1 cellular context compared by ENCODE assay signal in the genomic region with DNA sequence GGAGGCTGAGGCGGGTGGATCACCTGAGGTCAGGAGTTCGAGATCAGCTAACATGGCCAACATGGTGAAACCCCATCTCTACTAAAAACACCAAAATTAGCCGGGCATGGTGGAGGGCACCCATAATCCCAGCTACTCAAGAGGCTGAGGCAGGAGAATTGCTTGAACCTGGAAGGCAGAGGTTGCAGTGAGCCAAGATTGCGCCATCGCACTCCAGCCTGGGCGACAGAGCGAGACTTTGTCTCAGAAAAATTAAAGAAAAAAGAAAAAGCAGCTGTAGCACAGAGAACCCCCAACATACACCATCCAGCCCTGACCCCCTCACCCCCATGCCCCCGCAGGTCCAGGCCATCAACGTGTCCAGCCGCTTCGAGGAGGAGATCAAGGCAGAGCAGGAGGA.
TF ChIP-seq lines count a peak whose summit lies in the region.

No MANE protein-coding gene starts in this region.

TF ChIP-seq in A549, 52 proteins besides CTCF, POLR2A, EP300 and RAD21:
- peak in 1 of 2 experiments; percentile 77; a peak in 2 of 4 replicates for TF ChIP-seq CEBPB (IDR thresholded peaks at IDR 0.05)
